In the genomic region with DNA sequence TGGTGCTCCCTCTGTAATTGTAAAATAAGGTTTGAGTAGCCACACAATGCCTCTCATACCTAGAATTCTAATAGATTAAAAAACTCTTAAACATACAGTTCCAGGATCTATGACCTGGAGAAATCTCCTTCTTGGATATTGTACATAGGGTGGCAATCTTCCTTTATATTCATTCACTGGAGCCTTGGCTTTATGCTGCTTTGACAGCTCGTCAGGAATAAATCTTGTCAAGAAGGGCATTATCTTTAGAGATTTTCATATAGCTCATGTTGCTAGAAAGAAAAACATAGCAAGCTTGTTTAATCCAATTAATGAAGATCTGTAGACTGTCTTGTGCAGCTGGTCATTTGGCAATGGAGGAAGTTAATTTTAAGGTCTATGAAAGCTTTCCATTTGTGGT, we compare ENCODE assay signal across 25 cellular contexts.
"Had no signal": no experiment of that assay in that cellular context is flagged by ENCODE, and none has a peak within 500 bp of the region (broad histone marks: within the 10 kb centered on the region; RNA-seq: fewer than 3 reads in every experiment).

No MANE protein-coding gene starts in this region.

- H3K27me3 Mint-ChIP-seq: effector memory CD8-positive, alpha-beta T cell; naive thymus-derived CD8-positive, alpha-beta T cell; stimulated activated memory B cell treated with anti-CD40 and anti-IgM and Interleukin-4, amounts not matched to agents 10 μg/mL and 1 μg/mL and 100 μg/mL, for 72 hours; type B pancreatic cell had no signal

- H3K9me3 Mint-ChIP-seq: nephron progenitor cell; stimulated activated memory B cell treated with anti-CD40 and anti-IgM and Interleukin-4, amounts not matched to agents 10 μg/mL and 1 μg/mL and 100 μg/mL, for 72 hours; type B pancreatic cell had no signal

- H3K27ac Mint-ChIP-seq: effector memory CD8-positive, alpha-beta T cell; immature natural killer cell; naive thymus-derived CD8-positive, alpha-beta T cell; nephron progenitor cell; stimulated activated memory B cell treated with anti-CD40 and anti-IgM and Interleukin-4, amounts not matched to agents 10 μg/mL and 1 μg/mL and 100 μg/mL, for 72 hours; type B pancreatic cell had no signal

- H3K4me3 Mint-ChIP-seq: effector memory CD8-positive, alpha-beta T cell; immature natural killer cell; naive thymus-derived CD8-positive, alpha-beta T cell; nephron progenitor cell; stimulated activated memory B cell treated with anti-CD40 and anti-IgM and Interleukin-4, amounts not matched to agents 10 μg/mL and 1 μg/mL and 100 μg/mL, for 72 hours; type B pancreatic cell had no signal

- DNase-seq: effector memory CD8-positive, alpha-beta T cell; erythroblast; esophagus squamous epithelium; hypothalamus; immature natural killer cell; islet precursor cell; kidney glomerular epithelial cell; left ventricle myocardium superior; lower lobe of right lung; naive thymus-derived CD8-positive, alpha-beta T cell; nephron progenitor cell; occipital lobe; ovary; posterior cingulate gyrus; psoas muscle; right cardiac atrium; sigmoid colon; stimulated activated CD4-positive, alpha-beta T cell treated with anti-CD3 and anti-CD28 coated beads, Interleukin-2, amount 100 ng/mL, for 24 hours; stimulated activated CD4-positive, alpha-beta T cell treated with anti-CD3 and anti-CD28 coated beads, Interleukin-4, amount 100 ng/mL, for 4 hours; stimulated activated naive CD8-positive, alpha-beta T cell treated with anti-CD3 and anti-CD28 coated beads, Interleukin-15, Interleukin-2, amounts not matched to agents 100 U/mL and 50 U/mL, for 24 hours; substantia nigra; testis; tibial artery had no signal

- ATAC-seq: effector memory CD8-positive, alpha-beta T cell; left ventricle myocardium superior; lower lobe of right lung; naive thymus-derived CD8-positive, alpha-beta T cell; psoas muscle; right cardiac atrium; stimulated activated memory B cell treated with anti-CD40 and anti-IgM and Interleukin-4, amounts not matched to agents 10 μg/mL and 1 μg/mL and 100 μg/mL, for 72 hours; stimulated activated naive CD8-positive, alpha-beta T cell treated with anti-CD3 and anti-CD28 coated beads, Interleukin-15, Interleukin-2, amounts not matched to agents 100 U/mL and 50 U/mL, for 24 hours had no signal

- H3K4me1 Mint-ChIP-seq: immature natural killer cell; naive thymus-derived CD8-positive, alpha-beta T cell; nephron progenitor cell; stimulated activated memory B cell treated with anti-CD40 and anti-IgM and Interleukin-4, amounts not matched to agents 10 μg/mL and 1 μg/mL and 100 μg/mL, for 72 hours had no signal

- H3K36me3 Mint-ChIP-seq: immature natural killer cell; naive thymus-derived CD8-positive, alpha-beta T cell; stimulated activated memory B cell treated with anti-CD40 and anti-IgM and Interleukin-4, amounts not matched to agents 10 μg/mL and 1 μg/mL and 100 μg/mL, for 72 hours; type B pancreatic cell had no signal
